Comparison of ENCODE assay signal across 2 cellular contexts in the genomic region with DNA sequence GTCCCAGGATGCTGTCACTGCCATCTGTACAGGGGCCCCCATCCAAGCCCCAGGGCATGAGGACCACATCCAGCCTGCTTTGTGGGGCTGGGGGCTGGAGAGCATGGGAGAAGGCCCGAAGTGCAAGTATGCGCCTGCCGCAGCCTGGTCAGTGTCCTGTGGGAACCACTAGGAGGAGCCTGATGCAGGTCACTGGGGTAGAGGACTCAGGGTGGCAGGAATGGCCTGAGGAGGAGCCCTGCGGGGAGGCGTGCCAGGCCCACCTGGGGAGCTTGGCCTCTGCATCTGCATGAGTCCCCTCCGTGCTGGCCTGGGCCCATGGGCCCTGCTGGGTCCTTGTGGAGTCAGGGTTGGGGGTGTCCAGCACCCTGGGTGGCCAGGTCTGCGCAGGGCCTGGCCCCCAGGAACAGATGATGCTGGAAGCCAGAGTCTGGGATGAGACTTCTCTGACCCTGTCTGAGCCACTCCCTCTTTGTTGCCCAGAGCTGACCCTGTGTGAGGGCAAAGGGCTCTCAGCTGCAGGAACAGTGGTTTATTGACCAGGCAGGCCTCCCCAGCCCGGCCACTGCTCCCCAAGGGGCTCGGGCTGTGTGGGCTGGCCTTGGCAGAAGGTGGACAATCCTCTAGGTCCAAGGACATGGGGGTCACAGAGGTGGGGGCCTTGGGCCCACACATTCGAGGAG. TPM values are rescaled to one million over a fixed set of nuclear protein-coding genes. Genes with fewer than 3 reads are reported as not detected.
"Had no signal": no experiment of that assay in that cellular context is flagged by ENCODE, and none has a peak within 500 bp of the region (broad histone marks: within the 10 kb centered on the region; RNA-seq: fewer than 3 reads in every experiment).

No MANE protein-coding gene starts in this region.

RNA-seq across cellular contexts. Expression of a gene that starts 23.7 kb away (rescaled TPM):
- total RNA-seq: lung microvascular endothelial cell, osteoblast had no signal
